In genomic region chr1:239140968-239141367, GRCh38 we compare ENCODE assay signal across 28 cellular contexts.
"Had no signal": no experiment of that assay in that cellular context is flagged by ENCODE, and none has a peak within 500 bp of the region (broad histone marks: within the 10 kb centered on the region; RNA-seq: fewer than 3 reads in every experiment).

No MANE protein-coding gene starts in this region.

- H3K27ac ChIP-seq: colonic mucosa, dorsolateral prefrontal cortex, epithelial cell of prostate, esophagus squamous epithelium, gastrocnemius medialis, heart right ventricle, left lung, lower lobe of right lung had no signal

- FAIRE-seq: endometrium, islet of Langerhans, keratinocyte had no signal

- DNase-seq: colonic mucosa; dermis blood vessel endothelial cell; dorsolateral prefrontal cortex; effector CD4-positive, alpha-beta T cell; effector memory CD8-positive, alpha-beta T cell; endodermal cell; erythroblast; esophagus squamous epithelium; foreskin fibroblast; foreskin melanocyte; gastrocnemius medialis; glutamatergic neuron; head of caudate nucleus; heart right ventricle; hippocampal formation; left cardiac atrium; left ventricle myocardium superior; mesenchymal stem cell; mucosa of descending colon; naive B cell; naive thymus-derived CD8-positive, alpha-beta T cell had no signal

- H3K36me3 ChIP-seq: colonic mucosa, esophagus squamous epithelium, gastrocnemius medialis, heart right ventricle, left lung, lower lobe of right lung had no signal

- H3K27me3 ChIP-seq: colonic mucosa, dorsolateral prefrontal cortex, esophagus squamous epithelium, gastrocnemius medialis, heart right ventricle, left lung had no signal

- H3K4me1 ChIP-seq: colonic mucosa, esophagus squamous epithelium, gastrocnemius medialis, heart right ventricle, left lung, lower lobe of right lung had no signal

- H3K9me3 ChIP-seq: colonic mucosa, esophagus squamous epithelium, gastrocnemius medialis, lower lobe of right lung, mucosa of descending colon had no signal

- H3K4me3 ChIP-seq: colonic mucosa, dorsolateral prefrontal cortex, esophagus squamous epithelium, gastrocnemius medialis, heart right ventricle, left lung, lower lobe of right lung, mucosa of descending colon had no signal

- ATAC-seq: effector memory CD8-positive, alpha-beta T cell; esophagus mucosa; gastrocnemius medialis; heart right ventricle; left cardiac atrium; left ventricle myocardium superior; mucosa of descending colon; naive thymus-derived CD8-positive, alpha-beta T cell had no signal
